Comparison of ENCODE assay signal across 14 cellular contexts in genomic region chr9:115000217-115000639, GRCh38.
DNase-seq lines count a peak whose midpoint lies in the region; ATAC-seq and TF ChIP-seq lines count a peak whose summit lies in the region.
"Had no signal": no experiment of that assay in that cellular context is flagged by ENCODE, and none has a peak within 500 bp of the region (broad histone marks: within the 10 kb centered on the region; RNA-seq: fewer than 3 reads in every experiment).

No MANE protein-coding gene starts in this region.

- H3K9me3 Mint-ChIP-seq in activated T-helper 2 cell treated with anti-CD3 and anti-CD28 coated beads, Interferon-gamma antibody, Interleukin-2, Interleukin-4, amounts not matched to agents 10 μg/mL and 5 μg/mL and 100 μg/mL, durations not matched to agents 14 hours and 24 hours and 36 hours = no peaks in the 10 kb centered on the region
- H3K9me3 Mint-ChIP-seq: effector memory CD8-positive, alpha-beta T cell had no signal

- DNase-seq in activated T-cell treated with anti-CD3 and anti-CD28 coated beads for 24 hours (ENCODE audit: low read depth) (peak; percentile 20), activated T-cell treated with anti-CD3 and anti-CD28 coated beads for 4 hours (no peak), left lung (no peak)
- no peak for DNase-seq in activated T-helper 2 cell treated with anti-CD3 and anti-CD28 coated beads, Interferon-gamma antibody, Interleukin-2, Interleukin-4, amounts not matched to agents 10 μg/mL and 5 μg/mL and 100 μg/mL, durations not matched to agents 14 hours and 24 hours and 36 hours (ENCODE audit: low spot score)
- DNase-seq in stimulated activated CD4-positive, alpha-beta T cell treated with anti-CD3 and anti-CD28 coated beads, Interleukin-15, amount 100 ng/mL, for 24 hours = peak; percentile 54
- DNase-seq in central memory CD4-positive, alpha-beta T cell = no peak
- DNase-seq in activated CD8-positive, alpha-beta memory T cell treated with anti-CD3 and anti-CD28 coated beads for 24 hours = no peak
- DNase-seq: brain microvascular endothelial cell; effector memory CD8-positive, alpha-beta T cell; heart right ventricle; left ventricle myocardium inferior; NCI-H345 had no signal

- H3K9me3 ChIP-seq in left lung = no peaks in the 10 kb centered on the region
- H3K9me3 ChIP-seq: heart right ventricle, left ventricle myocardium inferior had no signal

- intact Hi-C loops in activated T-helper 2 cell treated with anti-CD3 and anti-CD28 coated beads, Interferon-gamma antibody, Interleukin-2, Interleukin-4, amounts not matched to agents 10 μg/mL and 5 μg/mL and 100 μg/mL, durations not matched to agents 14 hours and 24 hours and 36 hours (cut with micrococcal nuclease) = loop anchor here (1.0 kb wide), 1 partner anchor 42 kb away; no protein-coding TSS in a partner anchor
- intact Hi-C loops in left lung (cut with DNase I) = no loop called here

- H3K27ac Mint-ChIP-seq in activated T-helper 2 cell treated with anti-CD3 and anti-CD28 coated beads, Interferon-gamma antibody, Interleukin-2, Interleukin-4, amounts not matched to agents 10 μg/mL and 5 μg/mL and 100 μg/mL, durations not matched to agents 14 hours and 24 hours and 36 hours = peak overlapping the region; percentile 54
- H3K27ac Mint-ChIP-seq: effector memory CD8-positive, alpha-beta T cell had no signal

- peaks cover 39% of the 10 kb centered on the region for H3K4me1 Mint-ChIP-seq in activated T-helper 2 cell treated with anti-CD3 and anti-CD28 coated beads, Interferon-gamma antibody, Interleukin-2, Interleukin-4, amounts not matched to agents 10 μg/mL and 5 μg/mL and 100 μg/mL, durations not matched to agents 14 hours and 24 hours and 36 hours (ENCODE audit: low read depth)

- no peak for TF ChIP-seq CTCF in left lung (IDR thresholded peaks at IDR 0.05)

- no peaks in the 10 kb centered on the region for H3K36me3 ChIP-seq in left lung
- H3K36me3 ChIP-seq: brain microvascular endothelial cell, heart right ventricle, left ventricle myocardium inferior had no signal

- peak overlapping the region; percentile 69 for H3K4me3 Mint-ChIP-seq in activated T-helper 2 cell treated with anti-CD3 and anti-CD28 coated beads, Interferon-gamma antibody, Interleukin-2, Interleukin-4, amounts not matched to agents 10 μg/mL and 5 μg/mL and 100 μg/mL, durations not matched to agents 14 hours and 24 hours and 36 hours (ENCODE audit: low read depth)
- H3K4me3 Mint-ChIP-seq: effector memory CD8-positive, alpha-beta T cell had no signal

- no peak overlapping the region for H3K4me3 ChIP-seq in left lung
- H3K4me3 ChIP-seq: heart right ventricle, left ventricle myocardium inferior had no signal

- peak; percentile 40 for ATAC-seq in HG02885 (IDR thresholded peaks at IDR 0.05; ENCODE audit: poor library complexity, unreplicated experiment)
- ATAC-seq in left lung = no peak
- ATAC-seq: effector memory CD8-positive, alpha-beta T cell; heart right ventricle; Panc1 had no signal

- no peaks in the 10 kb centered on the region for H3K27me3 ChIP-seq in left lung
- H3K27me3 ChIP-seq: brain microvascular endothelial cell had no signal

- H3K4me1 ChIP-seq in left lung = peaks cover 0 to 18% of the 10 kb centered on the region in 2 donors

- no peaks in the 10 kb centered on the region for H3K36me3 Mint-ChIP-seq in activated T-helper 2 cell treated with anti-CD3 and anti-CD28 coated beads, Interferon-gamma antibody, Interleukin-2, Interleukin-4, amounts not matched to agents 10 μg/mL and 5 μg/mL and 100 μg/mL, durations not matched to agents 14 hours and 24 hours and 36 hours (ENCODE audit: low read depth)

- H3K27ac ChIP-seq in left lung = no peak overlapping the region
- H3K27ac ChIP-seq: brain microvascular endothelial cell, heart right ventricle, left ventricle myocardium inferior had no signal

- no peaks in the 10 kb centered on the region for H3K27me3 Mint-ChIP-seq in activated T-helper 2 cell treated with anti-CD3 and anti-CD28 coated beads, Interferon-gamma antibody, Interleukin-2, Interleukin-4, amounts not matched to agents 10 μg/mL and 5 μg/mL and 100 μg/mL, durations not matched to agents 14 hours and 24 hours and 36 hours (ENCODE audit: low read depth)

Comparison
In these comparisons a context has a peak if more than half of its experiments do, and no peak if none do; other contexts are left out.
1. DNase-seq: peak in activated T-cell treated with anti-CD3 and anti-CD28 coated beads for 24 hours (single experiment) and stimulated activated CD4-positive, alpha-beta T cell treated with anti-CD3 and anti-CD28 coated beads, Interleukin-15, amount 100 ng/mL, for 24 hours (single experiment); none in activated T-cell treated with anti-CD3 and anti-CD28 coated beads for 4 hours (single experiment), activated T-helper 2 cell treated with anti-CD3 and anti-CD28 coated beads, Interferon-gamma antibody, Interleukin-2, Interleukin-4, amounts not matched to agents 10 μg/mL and 5 μg/mL and 100 μg/mL, durations not matched to agents 14 hours and 24 hours and 36 hours (single experiment), left lung (0 of 2), central memory CD4-positive, alpha-beta T cell (single experiment) and activated CD8-positive, alpha-beta memory T cell treated with anti-CD3 and anti-CD28 coated beads for 24 hours (single experiment).